In the genomic region with DNA sequence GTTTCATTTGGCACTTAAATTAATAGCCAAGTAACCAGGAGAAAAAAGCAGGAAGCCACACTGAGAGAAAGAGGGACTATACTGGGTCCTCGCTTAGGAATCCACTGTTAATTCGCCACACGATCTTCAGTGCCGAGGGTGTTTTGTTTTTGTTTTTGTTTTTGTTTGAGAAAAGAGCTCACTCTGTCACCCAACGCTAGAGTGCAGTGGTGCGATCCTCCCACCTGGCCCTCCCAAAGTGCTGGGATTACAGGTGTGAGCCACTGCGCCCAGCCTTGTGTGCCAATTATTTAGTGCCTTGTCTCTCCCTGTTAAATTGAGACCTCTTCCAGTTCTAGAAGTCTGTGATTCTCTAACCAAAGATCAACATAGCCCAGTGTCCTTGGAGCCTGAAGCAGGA, we compare ENCODE assay signal across 26 cellular contexts.
"Had no signal": no experiment of that assay in that cellular context is flagged by ENCODE, and none has a peak within 500 bp of the region (broad histone marks: within the 10 kb centered on the region; RNA-seq: fewer than 3 reads in every experiment).

No MANE protein-coding gene starts in this region.

- H3K9me3 ChIP-seq: Peyer's patch, SJSA1 had no signal

- H3K36me3 ChIP-seq: Peyer's patch, SJSA1 had no signal

- H3K4me1 Mint-ChIP-seq: activated B cell treated with CpG ODN at 0.5 μM for 24 hours; activated CD4-positive, alpha-beta T cell treated with anti-CD3 and anti-CD28 coated beads, Interleukin-2, amount 10 ng/mL, durations not matched to agents 24 days and 14 days; activated CD8-positive, alpha-beta memory T cell treated with anti-CD3 and anti-CD28 coated beads, Interleukin-2, amount 10 ng/mL, durations not matched to agents 7 days and 5 days; central memory CD8-positive, alpha-beta T cell had no signal

- H3K4me2 ChIP-seq: KMS-11 had no signal

- H3K4me3 Mint-ChIP-seq: activated B cell treated with CpG ODN at 0.5 μM for 24 hours; activated CD4-positive, alpha-beta T cell treated with anti-CD3 and anti-CD28 coated beads, Interleukin-2, amount 10 ng/mL, durations not matched to agents 24 days and 14 days; activated CD8-positive, alpha-beta memory T cell treated with anti-CD3 and anti-CD28 coated beads, Interleukin-2, amount 10 ng/mL, durations not matched to agents 7 days and 5 days; activated naive CD4-positive, alpha-beta T cell treated with anti-CD3 and anti-CD28 coated beads for 36 hours; activated naive CD8-positive, alpha-beta T cell; activated T-cell treated with anti-CD3 and anti-CD28 coated beads, Interleukin-2, amount 50 U/mL, for 24 hours; brain; central memory CD8-positive, alpha-beta T cell; T-helper 2 cell treated with Interferon-gamma antibody and Interleukin-4, amounts not matched to agents 5 μg/mL and 100 μg/mL, for 36 hours had no signal

- H3K4me3 ChIP-seq: Peyer's patch, SJSA1 had no signal

- H3K9me3 Mint-ChIP-seq: activated B cell treated with CpG ODN at 0.5 μM for 24 hours; activated CD4-positive, alpha-beta T cell treated with anti-CD3 and anti-CD28 coated beads, Interleukin-2, amount 10 ng/mL, durations not matched to agents 24 days and 14 days; activated naive CD4-positive, alpha-beta T cell treated with anti-CD3 and anti-CD28 coated beads for 36 hours; activated T-cell treated with anti-CD3 and anti-CD28 coated beads, Interleukin-2, amount 50 U/mL, for 24 hours; central memory CD8-positive, alpha-beta T cell; T-helper 2 cell treated with Interferon-gamma antibody and Interleukin-4, amounts not matched to agents 5 μg/mL and 100 μg/mL, for 36 hours had no signal

- ATAC-seq: activated CD8-positive, alpha-beta memory T cell treated with anti-CD3 and anti-CD28 coated beads, Interleukin-2, amount 10 ng/mL, durations not matched to agents 7 days and 5 days had no signal

- H3K27ac Mint-ChIP-seq: activated B cell treated with CpG ODN at 0.5 μM for 24 hours; activated CD4-positive, alpha-beta T cell treated with anti-CD3 and anti-CD28 coated beads, Interleukin-2, amount 10 ng/mL, durations not matched to agents 24 days and 14 days; activated CD8-positive, alpha-beta memory T cell treated with anti-CD3 and anti-CD28 coated beads, Interleukin-2, amount 10 ng/mL, durations not matched to agents 7 days and 5 days; activated naive CD4-positive, alpha-beta T cell treated with anti-CD3 and anti-CD28 coated beads for 36 hours; activated naive CD8-positive, alpha-beta T cell; activated T-cell treated with anti-CD3 and anti-CD28 coated beads, Interleukin-2, amount 50 U/mL, for 24 hours; brain; T-helper 2 cell treated with Interferon-gamma antibody and Interleukin-4, amounts not matched to agents 5 μg/mL and 100 μg/mL, for 36 hours had no signal

- H3K4me1 ChIP-seq: Peyer's patch, SJSA1 had no signal

- H3K27ac ChIP-seq: KMS-11, Peyer's patch, SJSA1 had no signal

- DNase-seq: activated B cell treated with CpG ODN at 0.5 μM for 24 hours; activated CD4-positive, alpha-beta T cell treated with anti-CD3 and anti-CD28 coated beads for 1 hour; activated CD4-positive, alpha-beta T cell treated with anti-CD3 and anti-CD28 coated beads, Interleukin-2, amount 10 ng/mL, durations not matched to agents 24 days and 14 days; activated CD4-positive, alpha-beta T cell treated with anti-CD3 and anti-CD28 coated beads, Interleukin-2, amount 50 U/mL, for 48 hours; activated CD8-positive, alpha-beta memory T cell treated with anti-CD3 and anti-CD28 coated beads, Interleukin-2, amount 10 ng/mL, durations not matched to agents 7 days and 5 days; activated gamma-delta T cell; activated naive CD4-positive, alpha-beta T cell treated with anti-CD3 and anti-CD28 coated beads for 36 hours; activated T-cell treated with anti-CD3 and anti-CD28 coated beads, Interleukin-2, amount 50 U/mL, for 24 hours; NCI-H1092; NCI-H1417; NCI-H1694; NCI-H2029; NCI-H345; NCI-H510A; NCI-H69; NK-92 treated with Interleukin-12 subunit alpha and Interleukin-12 subunit beta, amount 100 ng/mL, for 24 hours; OCI-M1; Peyer's patch; SHP77; SW 1271 had no signal

- H3K9ac ChIP-seq: KMS-11 had no signal

- H3K36me3 Mint-ChIP-seq: activated CD8-positive, alpha-beta memory T cell treated with anti-CD3 and anti-CD28 coated beads, Interleukin-2, amount 10 ng/mL, durations not matched to agents 7 days and 5 days; activated naive CD8-positive, alpha-beta T cell; brain had no signal

- H3K27me3 ChIP-seq: Peyer's patch, SJSA1 had no signal
